In the genomic region with DNA sequence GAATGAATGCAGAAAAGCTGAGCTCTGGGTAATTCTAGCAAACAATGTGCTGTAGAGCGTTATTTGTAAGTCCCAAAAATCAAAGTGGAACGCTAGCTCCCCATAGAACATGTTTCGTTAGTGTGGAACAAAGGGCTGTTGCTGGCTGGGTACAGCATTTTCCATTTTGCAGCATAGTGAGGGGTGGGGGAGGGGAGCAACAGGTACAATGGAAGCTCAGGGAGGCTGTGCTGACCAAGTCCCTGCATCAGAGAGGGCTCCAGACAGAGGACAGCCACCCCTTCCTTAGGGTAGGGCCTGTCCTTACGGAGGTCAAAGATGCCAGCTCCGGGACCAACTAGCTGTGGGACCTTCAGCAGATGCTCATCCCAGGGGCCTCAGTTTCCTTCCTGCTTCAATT, we compare ENCODE assay signal across 30 cellular contexts.
"Had no signal": no experiment of that assay in that cellular context is flagged by ENCODE, and none has a peak within 500 bp of the region (broad histone marks: within the 10 kb centered on the region; RNA-seq: fewer than 3 reads in every experiment).

No MANE protein-coding gene starts in this region.

- H3K36me3 ChIP-seq: left lung, lower lobe of right lung, ovary, stomach, thyroid gland, transverse colon, upper lobe of left lung, vagina had no signal

- H3K36me3 Mint-ChIP-seq: immature natural killer cell; mesothelial cell of epicardium; naive B cell; natural killer cell; stimulated activated naive B cell treated with anti-CD40 and anti-IgM and Interleukin-4, amounts not matched to agents 10 μg/mL and 1 μg/mL and 100 μg/mL, for 72 hours had no signal

- H3K27me3 Mint-ChIP-seq: progenitor cell of endocrine pancreas had no signal

- H3K27ac Mint-ChIP-seq: immature natural killer cell; mesothelial cell of epicardium; natural killer cell; nephron progenitor cell; progenitor cell of endocrine pancreas; stimulated activated naive B cell treated with anti-CD40 and anti-IgM and Interleukin-4, amounts not matched to agents 10 μg/mL and 1 μg/mL and 100 μg/mL, for 72 hours had no signal

- H3K27me3 ChIP-seq: ovary, testis, thyroid gland, transverse colon, upper lobe of left lung, vagina had no signal

- FAIRE-seq: islet of Langerhans, kidney had no signal

- H3K4me1 Mint-ChIP-seq: immature natural killer cell; mesothelial cell of epicardium; naive B cell; natural killer cell; stimulated activated naive B cell treated with anti-CD40 and anti-IgM and Interleukin-4, amounts not matched to agents 10 μg/mL and 1 μg/mL and 100 μg/mL, for 72 hours had no signal

- DNase-seq: hippocampal formation; immature natural killer cell; kidney; left colon; left lung; lower lobe of right lung; mammary epithelial cell; mesendoderm; naive B cell; natural killer cell; nephron progenitor cell; ovary; right cardiac atrium; stimulated activated CD4-positive, alpha-beta T cell treated with anti-CD3 and anti-CD28 coated beads, Interleukin-12 subunit alpha, Interleukin-12 subunit beta, amount 100 ng/mL, for 4 hours; stimulated activated CD4-positive, alpha-beta T cell treated with anti-CD3 and anti-CD28 coated beads, Interleukin-15, amount 100 ng/mL, for 24 hours; stimulated activated CD4-positive, alpha-beta T cell treated with anti-CD3 and anti-CD28 coated beads, Interleukin-2, amount 100 ng/mL, for 24 hours; stimulated activated CD4-positive, alpha-beta T cell treated with anti-CD3 and anti-CD28 coated beads, Interleukin-4, amount 100 ng/mL, for 1 hour; stimulated activated naive B cell treated with anti-CD40 and anti-IgM and Interleukin-4, amounts not matched to agents 10 μg/mL and 1 μg/mL and 100 μg/mL, for 72 hours; stimulated activated naive CD8-positive, alpha-beta T cell treated with anti-CD3 and anti-CD28 coated beads, Interleukin-15, Interleukin-2, amounts not matched to agents 100 U/mL and 50 U/mL, for 24 hours; stomach; testis; thyroid gland; transverse colon; upper lobe of left lung had no signal

- H3K4me3 ChIP-seq: left lung, lower lobe of right lung, ovary, skin epidermis, stomach, testis, thyroid gland, transverse colon, upper lobe of left lung, vagina had no signal

- ATAC-seq: left colon; left lung; lower lobe of right lung; right cardiac atrium; sciatic nerve; stimulated activated naive B cell treated with anti-CD40 and anti-IgM and Interleukin-4, amounts not matched to agents 10 μg/mL and 1 μg/mL and 100 μg/mL, for 72 hours; stimulated activated naive CD8-positive, alpha-beta T cell treated with anti-CD3 and anti-CD28 coated beads, Interleukin-15, Interleukin-2, amounts not matched to agents 100 U/mL and 50 U/mL, for 24 hours had no signal

- H3K4me3 Mint-ChIP-seq: immature natural killer cell; mesothelial cell of epicardium; naive B cell; natural killer cell; nephron progenitor cell; stimulated activated naive B cell treated with anti-CD40 and anti-IgM and Interleukin-4, amounts not matched to agents 10 μg/mL and 1 μg/mL and 100 μg/mL, for 72 hours had no signal

- H3K27ac ChIP-seq: left lung, lower lobe of right lung, ovary, skin epidermis, stomach, testis, thyroid gland, transverse colon, upper lobe of left lung, vagina had no signal

- H3K9me3 Mint-ChIP-seq: mesothelial cell of epicardium; natural killer cell; stimulated activated naive B cell treated with anti-CD40 and anti-IgM and Interleukin-4, amounts not matched to agents 10 μg/mL and 1 μg/mL and 100 μg/mL, for 72 hours had no signal

- H3K9me3 ChIP-seq: left lung, lower lobe of right lung, ovary, stomach, testis, thyroid gland, transverse colon, upper lobe of left lung, vagina had no signal

- H3K4me1 ChIP-seq: left lung, lower lobe of right lung, stomach, testis, thyroid gland, transverse colon, upper lobe of left lung, vagina had no signal
